ENCODE assay signal across 9 cellular contexts in the genomic region with DNA sequence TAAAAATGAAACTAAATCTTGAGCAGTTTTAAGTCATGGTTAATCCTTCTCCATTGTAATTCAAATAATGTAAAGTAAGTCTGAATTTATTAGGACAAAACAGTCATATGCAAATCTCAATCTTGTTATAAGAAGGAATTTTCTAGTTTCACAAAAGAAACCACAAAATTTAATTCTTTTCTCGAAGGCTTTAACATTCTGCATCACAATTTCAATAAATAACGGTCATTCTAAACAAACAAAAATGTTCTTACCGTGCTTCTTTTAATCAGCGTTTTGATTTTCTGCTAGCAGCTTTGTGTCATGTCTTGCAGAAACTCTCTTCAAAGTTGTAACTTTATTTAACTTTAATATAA. TPM values are rescaled to one million over a fixed set of nuclear protein-coding genes. Genes with fewer than 3 reads are reported as not detected.
DNase-seq lines count a peak whose midpoint lies in the region; ATAC-seq and TF ChIP-seq lines count a peak whose summit lies in the region.
"Had no signal": no experiment of that assay in that cellular context is flagged by ENCODE, and none has a peak within 500 bp of the region (broad histone marks: within the 10 kb centered on the region; RNA-seq: fewer than 3 reads in every experiment).

No MANE protein-coding gene starts in this region.

- ATAC-seq in psoas muscle, result no peak
- no peak for ATAC-seq in GM18498 (IDR thresholded peaks at IDR 0.05; ENCODE audit: unreplicated experiment)
- no peak for ATAC-seq in omental fat pad (ENCODE audit: low FRiP score)
- ATAC-seq in HG02798 (IDR thresholded peaks at IDR 0.05; ENCODE audit: poor library complexity, unreplicated experiment), result no peak

- H3K9me3 ChIP-seq in CD4-positive, alpha-beta memory T cell (ENCODE audit: control insufficient read depth in 1 of 2, low read length in 2 of 2), result no peaks in the 10 kb centered on the region
- H3K9me3 ChIP-seq in OCI-LY3 (ENCODE audit: insufficient read depth, low read length) (no peaks in the 10 kb centered on the region), duodenal mucosa (ENCODE audit: control insufficient read depth in 1 of 2, low read length in 2 of 2) (no peaks in the 10 kb centered on the region), psoas muscle (no peaks in the 10 kb centered on the region)

- peak overlapping the region; percentile 89 to 96 (median 92) for H3K4me3 Mint-ChIP-seq in CD4-positive, alpha-beta memory T cell

- no peaks in the 10 kb centered on the region for H3K27me3 Mint-ChIP-seq in CD4-positive, alpha-beta memory T cell

- CTCF ChIA-PET in CD4-positive, alpha-beta memory T cell (lab: Charles Lee; ENCODE audit: partially characterized antibody), result interaction anchor here (0.9 to 5.4 kb wide), 7 partner anchors 8 to 126 kb away, joined by 3 to 31 read pairs (median 4); a partner anchor contains a TSS

- WGBS in psoas muscle, 3 donors, result 37 to 47% (median 42%) methylated on average over 4 of the region's 4 CpGs

- peak overlapping the region; percentile 55 to 67 for H3K4me3 ChIP-seq in CD4-positive, alpha-beta memory T cell (ENCODE audit: low read length in 2 of 2)
- H3K4me3 ChIP-seq in OCI-LY3 (ENCODE audit: low read length) (peak overlapping the region; percentile 77), duodenal mucosa (ENCODE audit: low read depth in 1 of 2, low read length in 2 of 2) (peak overlapping the region; percentile 73 to 75), psoas muscle (peak overlapping the region; percentile 71)

- no peaks in the 10 kb centered on the region for H3K36me3 ChIP-seq in CD4-positive, alpha-beta memory T cell (ENCODE audit: insufficient read depth, low read length)
- H3K36me3 ChIP-seq in OCI-LY3 (replicated peaks; ENCODE audit: low read depth, low read length) (no peaks in the 10 kb centered on the region), duodenal mucosa (ENCODE audit: control insufficient read depth in 1 of 2, insufficient read depth in 2 of 2, low read length in 2 of 2) (no peaks in the 10 kb centered on the region), psoas muscle (ENCODE audit: insufficient read depth in 1 of 2, low read depth in 1 of 2) (no peaks in the 10 kb centered on the region)

- H3K36me3 Mint-ChIP-seq in CD4-positive, alpha-beta memory T cell, result peaks cover 9 to 39% of the 10 kb centered on the region in 2 donors

- intact Hi-C loops in CD4-positive, alpha-beta memory T cell (cut with micrococcal nuclease), result loop anchor here (1.0 to 5.0 kb wide), 7 partner anchors 16 to 743 kb away; a partner anchor contains a TSS
- intact Hi-C loops in psoas muscle (cut with DNase I), result loop anchor here in 1 of 2 donors (5.0 kb wide), 1 partner anchor 853 kb away; a partner anchor contains a TSS

- H4K20me1 ChIP-seq in OCI-LY3 (ENCODE audit: insufficient read depth, low read length), result no peaks in the 10 kb centered on the region

- H3K9ac ChIP-seq in OCI-LY3 (ENCODE audit: low read length) (peak overlapping the region; percentile 67), duodenal mucosa (ENCODE audit: low read depth in 1 of 2, low read length in 2 of 2) (peak overlapping the region; percentile 49 to 77)

- POLR2A ChIA-PET in CD4-positive, alpha-beta memory T cell (lab: Charles Lee; ENCODE audit: partially characterized antibody), result interaction anchor here (0.7 to 5.0 kb wide), 30 partner anchors 8 to 344 kb away, joined by 3 to 63 read pairs (median 6); a partner anchor contains a TSS

- H3K4me1 Mint-ChIP-seq in CD4-positive, alpha-beta memory T cell, result peaks cover 13 to 39% (median 24%) of the 10 kb centered on the region in 4 donors

- peaks cover 1 to 4% (median 3%) of the 10 kb centered on the region in 8 donors for H3K9me3 Mint-ChIP-seq in CD4-positive, alpha-beta memory T cell

- no peaks in the 10 kb centered on the region for H3K27me3 ChIP-seq in CD4-positive, alpha-beta memory T cell (ENCODE audit: insufficient read depth, low read length)
- H3K27me3 ChIP-seq in OCI-LY3 (ENCODE audit: low read depth, low read length) (no peaks in the 10 kb centered on the region), duodenal mucosa (ENCODE audit: control insufficient read depth in 1 of 2, insufficient read depth in 2 of 2, low read length in 2 of 2) (no peaks in the 10 kb centered on the region), psoas muscle (ENCODE audit: insufficient read depth in 3 of 3, low read length in 2 of 3) (no peaks in the 10 kb centered on the region)

- H3K4me2 ChIP-seq in OCI-LY3 (ENCODE audit: low read length), result peak overlapping the region; percentile 94

- no peak for DNase-seq in CD4-positive, alpha-beta memory T cell
- DNase-seq in psoas muscle, result no peak
- DNase-seq in NCI-H2171 treated with DMSO at 0.1 percent for 48 hours (lab: John Stamatoyannopoulos, UW), result no peak
- no peak for DNase-seq in omental fat pad (ENCODE audit: low spot score)
- DNase-seq: NCI-H1092 treated with DMSO at 0.1 percent for 48 hours had no signal

- H3K27ac Mint-ChIP-seq in CD4-positive, alpha-beta memory T cell, result peak overlapping the region; percentile 94 to 100 (median 96)

- peaks cover 21% of the 10 kb centered on the region for H3K4me1 ChIP-seq in CD4-positive, alpha-beta memory T cell (ENCODE audit: insufficient read depth, low read length)
- H3K4me1 ChIP-seq in OCI-LY3 (ENCODE audit: low read length) (peaks cover 25% of the 10 kb centered on the region), duodenal mucosa (ENCODE audit: control insufficient read depth in 1 of 2, insufficient read depth in 2 of 2, low read length in 2 of 2) (peaks cover 0 to 5% of the 10 kb centered on the region in 2 donors), psoas muscle (peaks cover 13% of the 10 kb centered on the region)

- H3K27ac ChIP-seq in CD4-positive, alpha-beta memory T cell (ENCODE audit: low read depth, low read length), result peak overlapping the region; percentile 83
- H3K27ac ChIP-seq in OCI-LY3 (ENCODE audit: low read length) (no peak overlapping the region), duodenal mucosa (ENCODE audit: low read depth, low read length) (peak overlapping the region; percentile 78), psoas muscle (peak overlapping the region; percentile 86)

- no peaks in the 10 kb centered on the region for H3K79me2 ChIP-seq in OCI-LY3 (ENCODE audit: low read length)

- TF ChIP-seq CTCF in OCI-LY3 (IDR thresholded peaks at IDR 0.05; ENCODE audit: low read depth, low read length) (no peak), psoas muscle (IDR thresholded peaks at IDR 0.05) (no peak), omental fat pad (IDR thresholded peaks at IDR 0.05) (no peak)

- H2AFZ ChIP-seq in OCI-LY3 (ENCODE audit: low read depth, low read length), result peak overlapping the region; percentile 99

RNA-seq across cellular contexts. Expression of a gene that starts 0.2 kb away (rescaled TPM):
- 10 to 100 TPM; 72.5 to 74.6 TPM for total RNA-seq in CD4-positive, alpha-beta memory T cell
- polyA plus RNA-seq in CD4-positive, alpha-beta memory T cell, result 10 to 100 TPM; 42.2 to 79.8 TPM
- total RNA-seq in psoas muscle (10 to 100 TPM in 2 of 4 donors, 1 to 10 TPM in 2; 5.5 to 24.9 (median 10.5) TPM), omental fat pad (10 to 100 TPM; 23.8 to 48.2 (median 31.5) TPM)
- polyA plus RNA-seq in psoas muscle, result 10 to 100 TPM in 2 of 3 donors, 1 to 10 TPM in 1; 7.8 to 17.3 (median 13.1) TPM

RNA-seq across cellular contexts. Expression of a gene that starts 12.4 kb away (rescaled TPM):
- not detected for total RNA-seq in CD4-positive, alpha-beta memory T cell
- not detected for polyA plus RNA-seq in CD4-positive, alpha-beta memory T cell
- total RNA-seq in psoas muscle (not detected), omental fat pad (not detected)
- not detected for polyA plus RNA-seq in psoas muscle

RNA-seq across cellular contexts. Expression of a gene that starts 41.6 kb away (rescaled TPM):
- total RNA-seq in CD4-positive, alpha-beta memory T cell, result under 1 TPM; 0.28 to 0.49 TPM
- 1 to 10 TPM in 1 of 2 donors, under 1 TPM in 1; 0.30 to 1.1 TPM for polyA plus RNA-seq in CD4-positive, alpha-beta memory T cell
- under 1 TPM in 1 of 4 donors, not detected in 3; 0.49 TPM for total RNA-seq in psoas muscle
- polyA plus RNA-seq in psoas muscle, result under 1 TPM; 0.09 to 0.17 (median 0.12) TPM
- total RNA-seq in omental fat pad, result under 1 TPM in 1 of 4 donors, not detected in 3; 0.46 TPM
